Comparison of ENCODE assay signal across 1 cellular context in genomic region chr9:19901586-19901985, GRCh38.
TF ChIP-seq lines count a peak whose summit lies in the region.

No MANE protein-coding gene starts in this region.

TF ChIP-seq in K562, 482 proteins besides CTCF, POLR2A, EP300 and RAD21 (continued from another document):
- TF ChIP-seq IRF9 (tag; IDR thresholded peaks at IDR 0.05) (no peak), ARID1B (IDR thresholded peaks at IDR 0.05) (peak; percentile 72), RB1 (IDR thresholded peaks at IDR 0.05; ENCODE audit: low read depth) (no peak), CBFA2T2 (conservative IDR thresholded peaks at IDR 0.05) (peak; percentile 65), HDGF (IDR thresholded peaks at IDR 0.05) (no peak), ZNF695 (CRISPR knock-in tag; IDR thresholded peaks at IDR 0.05) (no peak), ZNF436 (CRISPR knock-in tag; IDR thresholded peaks at IDR 0.05) (no peak), PURB (CRISPR knock-in tag; IDR thresholded peaks at IDR 0.05; ENCODE audit: low read depth) (no peak), TRIM24 (IDR thresholded peaks at IDR 0.05) (peak; percentile 62 to 67; a peak in 3 of 4 replicates), YY1 (IDR thresholded peaks at IDR 0.05; ENCODE audit: borderline replicate concordance in 1 of 3, control insufficient read depth in 1 of 3, extremely low read depth in 1 of 3, insufficient read depth in 3 of 3, insufficient read length in 1 of 3, insufficient replicate concordance in 2 of 3, low read depth in 1 of 3, low read length in 2 of 3) (no peak), NFXL1 (CRISPR knock-in tag; IDR thresholded peaks at IDR 0.05) (no peak), KLF6 (CRISPR knock-in tag; IDR thresholded peaks at IDR 0.05; ENCODE audit: borderline replicate concordance) (no peak), HINFP (tag; conservative IDR thresholded peaks at IDR 0.05; ENCODE audit: low read depth) (no peak), POLR2B (IDR thresholded peaks at IDR 0.05; ENCODE audit: low read depth, partially characterized antibody) (no peak), CHD1 (IDR thresholded peaks at IDR 0.05; ENCODE audit: low read length) (no peak), MBD2 (IDR thresholded peaks at IDR 0.05; ENCODE audit: borderline replicate concordance, low read depth) (no peak), ETV5 (CRISPR knock-in tag; IDR thresholded peaks at IDR 0.05; ENCODE audit: low read depth) (no peak), ZNF785 (CRISPR knock-in tag; IDR thresholded peaks at IDR 0.05) (no peak), NCOR1 (IDR thresholded peaks at IDR 0.05) (peak; percentile 58), ZFX (CRISPR knock-in tag; IDR thresholded peaks at IDR 0.05) (no peak), BRCA1 (IDR thresholded peaks at IDR 0.05) (no peak), BRCA1 (CRISPR knock-in tag; IDR thresholded peaks at IDR 0.05) (no peak), ZNF518B (CRISPR knock-in tag; IDR thresholded peaks at IDR 0.05) (no peak), TEAD4 (IDR thresholded peaks at IDR 0.05; ENCODE audit: low read length) (peak; percentile 73), TEAD4 (CRISPR knock-in tag; IDR thresholded peaks at IDR 0.05; ENCODE audit: borderline replicate concordance) (no peak), ETS2 (tag; IDR thresholded peaks at IDR 0.05; ENCODE audit: borderline replicate concordance, poor library complexity, severe bottlenecking) (no peak), ATF3 (IDR thresholded peaks at IDR 0.05) (no peak), ATF3 (CRISPR knock-in tag; conservative IDR thresholded peaks at IDR 0.05) (no peak), OTX1 (CRISPR knock-in tag; IDR thresholded peaks at IDR 0.05) (no peak), MNT (conservative IDR thresholded peaks at IDR 0.05) (no peak), CHD4 (IDR thresholded peaks at IDR 0.05; ENCODE audit: insufficient read depth, insufficient replicate concordance, low read depth, low read length, poor library complexity, severe bottlenecking) (no peak)
TF ChIP-seq in K562: peak in this region for 20.
